ENCODE assay signal across 1 cellular context in genomic region chr6:106462923-106463557, GRCh38.
TF ChIP-seq lines count a peak whose summit lies in the region.

No MANE protein-coding gene starts in this region.

TF ChIP-seq in HepG2, 621 proteins besides CTCF, POLR2A, EP300 and RAD21 (continued from another document and continues in another):
- TF ChIP-seq, protein P1, sequence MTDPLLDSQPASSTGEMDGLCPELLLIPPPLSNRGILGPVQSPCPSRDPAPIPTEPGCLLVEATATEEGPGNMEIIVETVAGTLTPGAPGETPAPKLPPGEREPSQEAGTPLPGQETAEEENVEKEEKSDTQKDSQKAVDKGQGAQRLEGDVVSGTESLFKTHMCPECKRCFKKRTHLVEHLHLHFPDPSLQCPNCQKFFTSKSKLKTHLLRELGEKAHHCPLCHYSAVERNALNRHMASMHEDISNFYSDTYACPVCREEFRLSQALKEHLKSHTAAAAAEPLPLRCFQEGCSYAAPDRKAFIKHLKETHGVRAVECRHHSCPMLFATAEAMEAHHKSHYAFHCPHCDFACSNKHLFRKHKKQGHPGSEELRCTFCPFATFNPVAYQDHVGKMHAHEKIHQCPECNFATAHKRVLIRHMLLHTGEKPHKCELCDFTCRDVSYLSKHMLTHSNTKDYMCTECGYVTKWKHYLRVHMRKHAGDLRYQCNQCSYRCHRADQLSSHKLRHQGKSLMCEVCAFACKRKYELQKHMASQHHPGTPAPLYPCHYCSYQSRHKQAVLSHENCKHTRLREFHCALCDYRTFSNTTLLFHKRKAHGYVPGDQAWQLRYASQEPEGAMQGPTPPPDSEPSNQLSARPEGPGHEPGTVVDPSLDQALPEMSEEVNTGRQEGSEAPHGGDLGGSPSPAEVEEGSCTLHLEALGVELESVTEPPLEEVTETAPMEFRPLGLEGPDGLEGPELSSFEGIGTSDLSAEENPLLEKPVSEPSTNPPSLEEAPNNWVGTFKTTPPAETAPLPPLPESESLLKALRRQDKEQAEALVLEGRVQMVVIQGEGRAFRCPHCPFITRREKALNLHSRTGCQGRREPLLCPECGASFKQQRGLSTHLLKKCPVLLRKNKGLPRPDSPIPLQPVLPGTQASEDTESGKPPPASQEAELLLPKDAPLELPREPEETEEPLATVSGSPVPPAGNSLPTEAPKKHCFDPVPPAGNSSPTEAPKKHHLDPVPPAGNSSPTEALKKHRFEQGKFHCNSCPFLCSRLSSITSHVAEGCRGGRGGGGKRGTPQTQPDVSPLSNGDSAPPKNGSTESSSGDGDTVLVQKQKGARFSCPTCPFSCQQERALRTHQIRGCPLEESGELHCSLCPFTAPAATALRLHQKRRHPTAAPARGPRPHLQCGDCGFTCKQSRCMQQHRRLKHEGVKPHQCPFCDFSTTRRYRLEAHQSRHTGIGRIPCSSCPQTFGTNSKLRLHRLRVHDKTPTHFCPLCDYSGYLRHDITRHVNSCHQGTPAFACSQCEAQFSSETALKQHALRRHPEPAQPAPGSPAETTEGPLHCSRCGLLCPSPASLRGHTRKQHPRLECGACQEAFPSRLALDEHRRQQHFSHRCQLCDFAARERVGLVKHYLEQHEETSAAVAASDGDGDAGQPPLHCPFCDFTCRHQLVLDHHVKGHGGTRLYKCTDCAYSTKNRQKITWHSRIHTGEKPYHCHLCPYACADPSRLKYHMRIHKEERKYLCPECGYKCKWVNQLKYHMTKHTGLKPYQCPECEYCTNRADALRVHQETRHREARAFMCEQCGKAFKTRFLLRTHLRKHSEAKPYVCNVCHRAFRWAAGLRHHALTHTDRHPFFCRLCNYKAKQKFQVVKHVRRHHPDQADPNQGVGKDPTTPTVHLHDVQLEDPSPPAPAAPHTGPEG (CRISPR knock-in tag; IDR thresholded peaks at IDR 0.05) = no peak
- TF ChIP-seq HDAC2 (CRISPR knock-in tag; IDR thresholded peaks at IDR 0.05) = 0 out of 2 replicates have a peak, but pooled peaks have one; percentile 17
- TF ChIP-seq ZC3H13 (CRISPR knock-in tag; IDR thresholded peaks at IDR 0.05) = no peak
- TF ChIP-seq DNMT1 (CRISPR knock-in tag; IDR thresholded peaks at IDR 0.05) = no peak
- no peak for TF ChIP-seq CBX1 (IDR thresholded peaks at IDR 0.05; ENCODE audit: low read depth)
- TF ChIP-seq, protein P2, sequence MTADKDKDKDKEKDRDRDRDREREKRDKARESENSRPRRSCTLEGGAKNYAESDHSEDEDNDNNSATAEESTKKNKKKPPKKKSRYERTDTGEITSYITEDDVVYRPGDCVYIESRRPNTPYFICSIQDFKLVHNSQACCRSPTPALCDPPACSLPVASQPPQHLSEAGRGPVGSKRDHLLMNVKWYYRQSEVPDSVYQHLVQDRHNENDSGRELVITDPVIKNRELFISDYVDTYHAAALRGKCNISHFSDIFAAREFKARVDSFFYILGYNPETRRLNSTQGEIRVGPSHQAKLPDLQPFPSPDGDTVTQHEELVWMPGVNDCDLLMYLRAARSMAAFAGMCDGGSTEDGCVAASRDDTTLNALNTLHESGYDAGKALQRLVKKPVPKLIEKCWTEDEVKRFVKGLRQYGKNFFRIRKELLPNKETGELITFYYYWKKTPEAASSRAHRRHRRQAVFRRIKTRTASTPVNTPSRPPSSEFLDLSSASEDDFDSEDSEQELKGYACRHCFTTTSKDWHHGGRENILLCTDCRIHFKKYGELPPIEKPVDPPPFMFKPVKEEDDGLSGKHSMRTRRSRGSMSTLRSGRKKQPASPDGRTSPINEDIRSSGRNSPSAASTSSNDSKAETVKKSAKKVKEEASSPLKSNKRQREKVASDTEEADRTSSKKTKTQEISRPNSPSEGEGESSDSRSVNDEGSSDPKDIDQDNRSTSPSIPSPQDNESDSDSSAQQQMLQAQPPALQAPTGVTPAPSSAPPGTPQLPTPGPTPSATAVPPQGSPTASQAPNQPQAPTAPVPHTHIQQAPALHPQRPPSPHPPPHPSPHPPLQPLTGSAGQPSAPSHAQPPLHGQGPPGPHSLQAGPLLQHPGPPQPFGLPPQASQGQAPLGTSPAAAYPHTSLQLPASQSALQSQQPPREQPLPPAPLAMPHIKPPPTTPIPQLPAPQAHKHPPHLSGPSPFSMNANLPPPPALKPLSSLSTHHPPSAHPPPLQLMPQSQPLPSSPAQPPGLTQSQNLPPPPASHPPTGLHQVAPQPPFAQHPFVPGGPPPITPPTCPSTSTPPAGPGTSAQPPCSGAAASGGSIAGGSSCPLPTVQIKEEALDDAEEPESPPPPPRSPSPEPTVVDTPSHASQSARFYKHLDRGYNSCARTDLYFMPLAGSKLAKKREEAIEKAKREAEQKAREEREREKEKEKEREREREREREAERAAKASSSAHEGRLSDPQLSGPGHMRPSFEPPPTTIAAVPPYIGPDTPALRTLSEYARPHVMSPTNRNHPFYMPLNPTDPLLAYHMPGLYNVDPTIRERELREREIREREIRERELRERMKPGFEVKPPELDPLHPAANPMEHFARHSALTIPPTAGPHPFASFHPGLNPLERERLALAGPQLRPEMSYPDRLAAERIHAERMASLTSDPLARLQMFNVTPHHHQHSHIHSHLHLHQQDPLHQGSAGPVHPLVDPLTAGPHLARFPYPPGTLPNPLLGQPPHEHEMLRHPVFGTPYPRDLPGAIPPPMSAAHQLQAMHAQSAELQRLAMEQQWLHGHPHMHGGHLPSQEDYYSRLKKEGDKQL (CRISPR knock-in tag; IDR thresholded peaks at IDR 0.05; ENCODE audit: low read depth) = no peak
- TF ChIP-seq ZNF441 (CRISPR knock-in tag; IDR thresholded peaks at IDR 0.05; ENCODE audit: borderline replicate concordance) = no peak
- TF ChIP-seq THAP11 (CRISPR knock-in tag; IDR thresholded peaks at IDR 0.05) = no peak
- TF ChIP-seq, protein P3, sequence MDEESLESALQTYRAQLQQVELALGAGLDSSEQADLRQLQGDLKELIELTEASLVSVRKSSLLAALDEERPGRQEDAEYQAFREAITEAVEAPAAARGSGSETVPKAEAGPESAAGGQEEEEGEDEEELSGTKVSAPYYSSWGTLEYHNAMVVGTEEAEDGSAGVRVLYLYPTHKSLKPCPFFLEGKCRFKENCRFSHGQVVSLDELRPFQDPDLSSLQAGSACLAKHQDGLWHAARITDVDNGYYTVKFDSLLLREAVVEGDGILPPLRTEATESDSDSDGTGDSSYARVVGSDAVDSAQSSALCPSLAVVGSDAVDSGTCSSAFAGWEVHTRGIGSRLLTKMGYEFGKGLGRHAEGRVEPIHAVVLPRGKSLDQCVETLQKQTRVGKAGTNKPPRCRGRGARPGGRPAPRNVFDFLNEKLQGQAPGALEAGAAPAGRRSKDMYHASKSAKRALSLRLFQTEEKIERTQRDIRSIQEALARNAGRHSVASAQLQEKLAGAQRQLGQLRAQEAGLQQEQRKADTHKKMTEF (CRISPR knock-in tag; IDR thresholded peaks at IDR 0.05) = peak; percentile 32; the same call in 1 of the 2 replicates
- no peak for TF ChIP-seq ATF1 (CRISPR knock-in tag; IDR thresholded peaks at IDR 0.05)
- no peak for TF ChIP-seq DNMT3B (CRISPR knock-in tag; conservative IDR thresholded peaks at IDR 0.05)
- no peak for TF ChIP-seq SMC3 (IDR thresholded peaks at IDR 0.05; ENCODE audit: low read length)
- TF ChIP-seq ZNF12 (CRISPR knock-in tag; IDR thresholded peaks at IDR 0.05) = no peak
- TF ChIP-seq PBX2 (CRISPR knock-in tag; IDR thresholded peaks at IDR 0.05) = no peak
- TF ChIP-seq FOXO1 (CRISPR knock-in tag; IDR thresholded peaks at IDR 0.05) = peak; percentile 43; the same call in 1 of the 2 replicates
- TF ChIP-seq, protein P4, sequence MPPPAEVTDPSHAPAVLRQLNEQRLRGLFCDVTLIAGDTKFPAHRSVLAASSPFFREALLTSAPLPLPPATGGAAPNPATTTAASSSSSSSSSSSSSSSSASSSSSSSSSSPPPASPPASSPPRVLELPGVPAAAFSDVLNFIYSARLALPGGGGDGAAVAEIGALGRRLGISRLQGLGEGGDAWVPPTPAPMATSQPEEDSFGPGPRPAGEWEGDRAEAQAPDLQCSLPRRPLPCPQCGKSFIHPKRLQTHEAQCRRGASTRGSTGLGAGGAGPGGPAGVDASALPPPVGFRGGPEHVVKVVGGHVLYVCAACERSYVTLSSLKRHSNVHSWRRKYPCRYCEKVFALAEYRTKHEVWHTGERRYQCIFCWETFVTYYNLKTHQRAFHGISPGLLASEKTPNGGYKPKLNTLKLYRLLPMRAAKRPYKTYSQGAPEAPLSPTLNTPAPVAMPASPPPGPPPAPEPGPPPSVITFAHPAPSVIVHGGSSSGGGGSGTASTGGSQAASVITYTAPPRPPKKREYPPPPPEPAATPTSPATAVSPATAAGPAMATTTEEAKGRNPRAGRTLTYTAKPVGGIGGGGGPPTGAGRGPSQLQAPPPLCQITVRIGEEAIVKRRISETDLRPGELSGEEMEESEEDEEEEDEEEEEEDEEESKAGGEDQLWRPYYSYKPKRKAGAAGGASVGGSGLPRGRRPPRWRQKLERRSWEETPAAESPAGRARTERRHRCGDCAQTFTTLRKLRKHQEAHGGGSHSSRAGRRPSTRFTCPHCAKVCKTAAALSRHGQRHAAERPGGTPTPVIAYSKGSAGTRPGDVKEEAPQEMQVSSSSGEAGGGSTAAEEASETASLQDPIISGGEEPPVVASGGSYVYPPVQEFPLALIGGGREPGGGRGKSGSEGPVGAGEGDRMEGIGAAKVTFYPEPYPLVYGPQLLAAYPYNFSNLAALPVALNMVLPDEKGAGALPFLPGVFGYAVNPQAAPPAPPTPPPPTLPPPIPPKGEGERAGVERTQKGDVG (CRISPR knock-in tag; IDR thresholded peaks at IDR 0.05; ENCODE audit: borderline replicate concordance) = no peak
- TF ChIP-seq, protein P5, sequence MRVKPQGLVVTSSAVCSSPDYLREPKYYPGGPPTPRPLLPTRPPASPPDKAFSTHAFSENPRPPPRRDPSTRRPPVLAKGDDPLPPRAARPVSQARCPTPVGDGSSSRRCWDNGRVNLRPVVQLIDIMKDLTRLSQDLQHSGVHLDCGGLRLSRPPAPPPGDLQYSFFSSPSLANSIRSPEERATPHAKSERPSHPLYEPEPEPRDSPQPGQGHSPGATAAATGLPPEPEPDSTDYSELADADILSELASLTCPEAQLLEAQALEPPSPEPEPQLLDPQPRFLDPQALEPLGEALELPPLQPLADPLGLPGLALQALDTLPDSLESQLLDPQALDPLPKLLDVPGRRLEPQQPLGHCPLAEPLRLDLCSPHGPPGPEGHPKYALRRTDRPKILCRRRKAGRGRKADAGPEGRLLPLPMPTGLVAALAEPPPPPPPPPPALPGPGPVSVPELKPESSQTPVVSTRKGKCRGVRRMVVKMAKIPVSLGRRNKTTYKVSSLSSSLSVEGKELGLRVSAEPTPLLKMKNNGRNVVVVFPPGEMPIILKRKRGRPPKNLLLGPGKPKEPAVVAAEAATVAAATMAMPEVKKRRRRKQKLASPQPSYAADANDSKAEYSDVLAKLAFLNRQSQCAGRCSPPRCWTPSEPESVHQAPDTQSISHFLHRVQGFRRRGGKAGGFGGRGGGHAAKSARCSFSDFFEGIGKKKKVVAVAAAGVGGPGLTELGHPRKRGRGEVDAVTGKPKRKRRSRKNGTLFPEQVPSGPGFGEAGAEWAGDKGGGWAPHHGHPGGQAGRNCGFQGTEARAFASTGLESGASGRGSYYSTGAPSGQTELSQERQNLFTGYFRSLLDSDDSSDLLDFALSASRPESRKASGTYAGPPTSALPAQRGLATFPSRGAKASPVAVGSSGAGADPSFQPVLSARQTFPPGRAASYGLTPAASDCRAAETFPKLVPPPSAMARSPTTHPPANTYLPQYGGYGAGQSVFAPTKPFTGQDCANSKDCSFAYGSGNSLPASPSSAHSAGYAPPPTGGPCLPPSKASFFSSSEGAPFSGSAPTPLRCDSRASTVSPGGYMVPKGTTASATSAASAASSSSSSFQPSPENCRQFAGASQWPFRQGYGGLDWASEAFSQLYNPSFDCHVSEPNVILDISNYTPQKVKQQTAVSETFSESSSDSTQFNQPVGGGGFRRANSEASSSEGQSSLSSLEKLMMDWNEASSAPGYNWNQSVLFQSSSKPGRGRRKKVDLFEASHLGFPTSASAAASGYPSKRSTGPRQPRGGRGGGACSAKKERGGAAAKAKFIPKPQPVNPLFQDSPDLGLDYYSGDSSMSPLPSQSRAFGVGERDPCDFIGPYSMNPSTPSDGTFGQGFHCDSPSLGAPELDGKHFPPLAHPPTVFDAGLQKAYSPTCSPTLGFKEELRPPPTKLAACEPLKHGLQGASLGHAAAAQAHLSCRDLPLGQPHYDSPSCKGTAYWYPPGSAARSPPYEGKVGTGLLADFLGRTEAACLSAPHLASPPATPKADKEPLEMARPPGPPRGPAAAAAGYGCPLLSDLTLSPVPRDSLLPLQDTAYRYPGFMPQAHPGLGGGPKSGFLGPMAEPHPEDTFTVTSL (CRISPR knock-in tag; IDR thresholded peaks at IDR 0.05; ENCODE audit: borderline replicate concordance) = peak; percentile 35; the same call in 1 of the 2 replicates
- TF ChIP-seq, protein P6, sequence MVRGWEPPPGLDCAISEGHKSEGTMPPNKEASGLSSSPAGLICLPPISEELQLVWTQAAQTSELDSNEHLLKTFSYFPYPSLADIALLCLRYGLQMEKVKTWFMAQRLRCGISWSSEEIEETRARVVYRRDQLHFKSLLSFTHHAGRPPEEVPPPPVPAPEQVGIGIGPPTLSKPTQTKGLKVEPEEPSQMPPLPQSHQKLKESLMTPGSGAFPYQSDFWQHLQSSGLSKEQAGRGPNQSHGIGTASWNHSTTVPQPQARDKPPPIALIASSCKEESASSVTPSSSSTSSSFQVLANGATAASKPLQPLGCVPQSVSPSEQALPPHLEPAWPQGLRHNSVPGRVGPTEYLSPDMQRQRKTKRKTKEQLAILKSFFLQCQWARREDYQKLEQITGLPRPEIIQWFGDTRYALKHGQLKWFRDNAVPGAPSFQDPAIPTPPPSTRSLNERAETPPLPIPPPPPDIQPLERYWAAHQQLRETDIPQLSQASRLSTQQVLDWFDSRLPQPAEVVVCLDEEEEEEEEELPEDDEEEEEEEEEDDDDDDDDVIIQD (CRISPR knock-in tag; IDR thresholded peaks at IDR 0.05; ENCODE audit: low read depth) = peak; percentile 75
- TF ChIP-seq KDM6A (CRISPR knock-in tag; IDR thresholded peaks at IDR 0.05; ENCODE audit: low read depth) = peak; percentile 59; the same call in 1 of the 2 replicates
- peak; percentile 28; the same call in 1 of the 2 replicates for TF ChIP-seq IRF2 (CRISPR knock-in tag; IDR thresholded peaks at IDR 0.05)
- TF ChIP-seq ZSCAN29 (CRISPR knock-in tag; conservative IDR thresholded peaks at IDR 0.05) = no peak
- TF ChIP-seq ZKSCAN8 (CRISPR knock-in tag; IDR thresholded peaks at IDR 0.05; ENCODE audit: borderline replicate concordance) = peak; percentile 41; the same call in 1 of the 2 replicates
- TF ChIP-seq NCOR1 (IDR thresholded peaks at IDR 0.05; ENCODE audit: borderline replicate concordance, low read length) = peak; percentile 47; the same call in 1 of the 2 replicates
- no peak for TF ChIP-seq ZNF335 (CRISPR knock-in tag; IDR thresholded peaks at IDR 0.05)
- TF ChIP-seq ATF7-NPFF (CRISPR knock-in tag; IDR thresholded peaks at IDR 0.05; ENCODE audit: low read depth) = no peak
